15 cellular contexts compared by ENCODE assay signal in genomic region chr20:53412600-53413187, GRCh38.
DNase-seq lines count a peak whose midpoint lies in the region; ATAC-seq, FAIRE-seq and TF ChIP-seq lines count a peak whose summit lies in the region.
"Had no signal": no experiment of that assay in that cellular context is flagged by ENCODE, and none has a peak within 500 bp of the region (broad histone marks: within the 10 kb centered on the region; RNA-seq: fewer than 3 reads in every experiment).

No MANE protein-coding gene starts in this region.

- TF ChIP-seq RAD21 in A549 (conservative IDR thresholded peaks at IDR 0.05 in 1 of 2, IDR thresholded peaks at IDR 0.05 in 1 of 2): no peak

- H3K36me3 ChIP-seq in GM23338 (ENCODE audit: insufficient read depth): no peaks in the 10 kb centered on the region
- H3K36me3 ChIP-seq in naive thymus-derived CD4-positive, alpha-beta T cell (ENCODE audit: control insufficient read depth in 2 of 3, insufficient read depth in 3 of 3, low read length in 3 of 3): no peaks in the 10 kb centered on the region
- no peaks in the 10 kb centered on the region for H3K36me3 ChIP-seq in aorta (ENCODE audit: control insufficient read depth in 1 of 2, insufficient read depth in 2 of 2, low read length in 1 of 2)
- H3K36me3 ChIP-seq: ovary, spleen, suprapubic skin had no signal

- 57% methylated on average over 10 of the region's 12 CpGs for WGBS in A549 (ENCODE audit: missing lambda C conversion rate)
- WGBS in aorta, 2 donors: 55 to 65% methylated on average over 12 of the region's 12 CpGs

- DNase-seq in A549 (ENCODE audit: low read depth in 1 of 2, low spot score in 1 of 2): no peak
- no peak for DNase-seq in GM23338 (ENCODE audit: low spot score)
- DNase-seq in activated naive CD8-positive, alpha-beta T cell treated with anti-CD3 and anti-CD28 coated beads, Interleukin-2, amount 50 U/mL, for 24 hours: no peak
- DNase-seq in naive thymus-derived CD4-positive, alpha-beta T cell: no peak
- DNase-seq in aorta: no peak
- DNase-seq in T-helper 9 cell: no peak
- no peak for DNase-seq in stimulated activated CD4-positive, alpha-beta T cell treated with anti-CD3 and anti-CD28 coated beads, Interleukin-2, amount 100 ng/mL, for 48 hours
- DNase-seq: DMS153, NCI-H1048, NCI-H226 had no signal

- H3K9me3 Mint-ChIP-seq in GM23338: no peaks in the 10 kb centered on the region
- no peaks in the 10 kb centered on the region for H3K9me3 Mint-ChIP-seq in activated naive CD8-positive, alpha-beta T cell treated with anti-CD3 and anti-CD28 coated beads, Interleukin-2, amount 50 U/mL, for 24 hours
- no peaks in the 10 kb centered on the region for H3K9me3 Mint-ChIP-seq in naive thymus-derived CD4-positive, alpha-beta T cell
- H3K9me3 Mint-ChIP-seq: immature natural killer cell had no signal

- no peaks in the 10 kb centered on the region for H3K36me3 Mint-ChIP-seq in GM23338 (ENCODE audit: low read depth)
- H3K36me3 Mint-ChIP-seq in activated naive CD8-positive, alpha-beta T cell treated with anti-CD3 and anti-CD28 coated beads, Interleukin-2, amount 50 U/mL, for 24 hours (ENCODE audit: low read depth): peaks cover 1% of the 10 kb centered on the region
- H3K36me3 Mint-ChIP-seq in naive thymus-derived CD4-positive, alpha-beta T cell: peaks cover 0 to 10% (median 3%) of the 10 kb centered on the region in 5 donors
- H3K36me3 Mint-ChIP-seq: immature natural killer cell had no signal

- intact Hi-C loops in naive thymus-derived CD4-positive, alpha-beta T cell (cut with micrococcal nuclease): loop anchor here (1.0 to 5.0 kb wide), 4 partner anchors 135 to 785 kb away; no protein-coding TSS in a partner anchor
- intact Hi-C loops in aorta (cut with DNase I): no loop called here

- ATAC-seq in A549 (peak; percentile 33 to 36; a peak in 3 of 6 replicates), GM23338 (peak; percentile 71), aorta (ENCODE audit: low FRiP score) (no peak), HG03354 (IDR thresholded peaks at IDR 0.05; ENCODE audit: poor library complexity, severe bottlenecking, unreplicated experiment) (no peak)
- ATAC-seq in activated naive CD8-positive, alpha-beta T cell treated with anti-CD3 and anti-CD28 coated beads, Interleukin-2, amount 50 U/mL, for 24 hours: no peak
- no peak for ATAC-seq in naive thymus-derived CD4-positive, alpha-beta T cell

- H3K9me2 ChIP-seq in GM23338 (ENCODE audit: insufficient read depth): no peaks in the 10 kb centered on the region

- H3K27me3 ChIP-seq in GM23338 (ENCODE audit: insufficient read depth): no peaks in the 10 kb centered on the region
- H3K27me3 ChIP-seq in naive thymus-derived CD4-positive, alpha-beta T cell (ENCODE audit: control insufficient read depth in 2 of 2, insufficient read depth in 2 of 2, low read length in 2 of 2): no peaks in the 10 kb centered on the region
- H3K27me3 ChIP-seq in aorta (ENCODE audit: control insufficient read depth in 1 of 2, insufficient read depth in 2 of 2, low read length in 1 of 2): no peaks in the 10 kb centered on the region
- H3K27me3 ChIP-seq: ovary, spleen, suprapubic skin had no signal

- POLR2A ChIA-PET in A549 (lab: Yijun Ruan, JAX): no interaction called here
- POLR2A ChIA-PET in naive thymus-derived CD4-positive, alpha-beta T cell (lab: Charles Lee): no interaction called here

- no peaks in the 10 kb centered on the region for H3K9me3 ChIP-seq in A549
- no peaks in the 10 kb centered on the region for H3K9me3 ChIP-seq in naive thymus-derived CD4-positive, alpha-beta T cell (ENCODE audit: control insufficient read depth in 2 of 3, low read length in 3 of 3)
- no peaks in the 10 kb centered on the region for H3K9me3 ChIP-seq in aorta (ENCODE audit: control insufficient read depth, low read length)
- H3K9me3 ChIP-seq: ovary, spleen, suprapubic skin had no signal

- H2AFZ ChIP-seq in GM23338: peak overlapping the region; percentile 99

- TF ChIP-seq CTCF in A549 (IDR thresholded peaks at IDR 0.05) (no peak), GM23338 (conservative IDR thresholded peaks at IDR 0.05; ENCODE audit: low read depth in 2 of 2) (no peak)

- no peak for TF ChIP-seq EP300 in A549 (IDR thresholded peaks at IDR 0.05)

- H3K27ac Mint-ChIP-seq in GM23338: no peak overlapping the region
- H3K27ac Mint-ChIP-seq in activated naive CD8-positive, alpha-beta T cell treated with anti-CD3 and anti-CD28 coated beads, Interleukin-2, amount 50 U/mL, for 24 hours: no peak overlapping the region
- peak overlapping the region in 4 of 9 donors; percentile 41 to 78 (median 51) for H3K27ac Mint-ChIP-seq in naive thymus-derived CD4-positive, alpha-beta T cell
- H3K27ac Mint-ChIP-seq: immature natural killer cell had no signal

- no peaks in the 10 kb centered on the region for H4K20me1 ChIP-seq in GM23338 (replicated peaks; ENCODE audit: insufficient read depth)

- H3K4me3 ChIP-seq in A549 (no peak overlapping the region), GM23338 (peak overlapping the region; percentile 41; the same call in 1 of the 2 replicates), aorta (ENCODE audit: low read length in 2 of 2) (no peak overlapping the region)
- H3K4me3 ChIP-seq in naive thymus-derived CD4-positive, alpha-beta T cell (ENCODE audit: low read length): no peak overlapping the region
- H3K4me3 ChIP-seq: ovary, suprapubic skin had no signal

- H3K79me2 ChIP-seq in GM23338 (replicated peaks; ENCODE audit: insufficient read depth): no peaks in the 10 kb centered on the region

- H3K27ac ChIP-seq in A549: no peak overlapping the region
- no peak overlapping the region for H3K27ac ChIP-seq in GM23338 (ENCODE audit: low read depth)
- no peak overlapping the region for H3K27ac ChIP-seq in naive thymus-derived CD4-positive, alpha-beta T cell (ENCODE audit: low read depth, low read length)
- no peak overlapping the region for H3K27ac ChIP-seq in aorta (ENCODE audit: low read depth in 1 of 2, low read length in 2 of 2)
- H3K27ac ChIP-seq: ovary, spleen, suprapubic skin had no signal

- CTCF ChIA-PET in A549 (lab: Yijun Ruan, JAX): interaction anchor here (0.5 to 2.8 kb wide), 10 partner anchors 10 to 658 kb away, joined by 3 to 20 read pairs (median 3); partner anchors contain the start of gene BCAS1
- CTCF ChIA-PET in naive thymus-derived CD4-positive, alpha-beta T cell (lab: Charles Lee): interaction anchor here (0.7 to 1.0 kb wide), 3 partner anchors 20 to 135 kb away, joined by 3 to 6 read pairs (median 3); no protein-coding TSS in a partner anchor

- no peak for TF ChIP-seq POLR2A in A549 (IDR thresholded peaks at IDR 0.05; ENCODE audit: low read length)

- H3K4me2 ChIP-seq in A549 (peak overlapping the region; percentile 7; the same call in 1 of the 3 replicates), GM23338 (peak overlapping the region; percentile 74)

- no peak for FAIRE-seq in A549 (lab: Jason Lieb, UNC)

- peak overlapping the region; percentile 51; the same call in 2 of the 3 replicates for H3K4me3 Mint-ChIP-seq in GM23338
- H3K4me3 Mint-ChIP-seq in activated naive CD8-positive, alpha-beta T cell treated with anti-CD3 and anti-CD28 coated beads, Interleukin-2, amount 50 U/mL, for 24 hours: peak overlapping the region; percentile 35
- peak overlapping the region in 6 of 10 donors; percentile 11 to 69 (median 42) for H3K4me3 Mint-ChIP-seq in naive thymus-derived CD4-positive, alpha-beta T cell

- peaks cover 2% of the 10 kb centered on the region for H3K27me3 Mint-ChIP-seq in GM23338 (ENCODE audit: insufficient read depth, low read depth, poor library complexity)
- H3K27me3 Mint-ChIP-seq in activated naive CD8-positive, alpha-beta T cell treated with anti-CD3 and anti-CD28 coated beads, Interleukin-2, amount 50 U/mL, for 24 hours: no peaks in the 10 kb centered on the region
- H3K27me3 Mint-ChIP-seq in naive thymus-derived CD4-positive, alpha-beta T cell: peaks cover 0 to 4% (median 0%) of the 10 kb centered on the region in 5 donors

- no peaks in the 10 kb centered on the region for H3K4me1 ChIP-seq in A549
- peaks cover 6% of the 10 kb centered on the region for H3K4me1 ChIP-seq in GM23338 (ENCODE audit: insufficient read depth)
- no peaks in the 10 kb centered on the region for H3K4me1 ChIP-seq in naive thymus-derived CD4-positive, alpha-beta T cell (ENCODE audit: control insufficient read depth in 2 of 2, insufficient read depth in 2 of 2, low read length in 2 of 2)
- no peaks in the 10 kb centered on the region for H3K4me1 ChIP-seq in aorta (ENCODE audit: control insufficient read depth in 1 of 2, insufficient read depth in 2 of 2, low read length in 2 of 2)
- H3K4me1 ChIP-seq: suprapubic skin had no signal

- H3F3A ChIP-seq in GM23338 (replicated peaks; ENCODE audit: low read depth): no peaks in the 10 kb centered on the region

- H3K4me1 Mint-ChIP-seq in GM23338: peaks cover 14% of the 10 kb centered on the region
- H3K4me1 Mint-ChIP-seq in activated naive CD8-positive, alpha-beta T cell treated with anti-CD3 and anti-CD28 coated beads, Interleukin-2, amount 50 U/mL, for 24 hours: peaks cover 5% of the 10 kb centered on the region
- peaks cover 7 to 17% (median 8%) of the 10 kb centered on the region in 7 donors for H3K4me1 Mint-ChIP-seq in naive thymus-derived CD4-positive, alpha-beta T cell

TF ChIP-seq in A549, 52 proteins besides CTCF, POLR2A, EP300 and RAD21 (continues in another document):
- no peak for TF ChIP-seq FOXS1 (CRISPR knock-in tag; IDR thresholded peaks at IDR 0.05)
- TF ChIP-seq HOXB13 (CRISPR knock-in tag; IDR thresholded peaks at IDR 0.05; ENCODE audit: low read depth): no peak
- TF ChIP-seq NPAS2 (CRISPR knock-in tag; IDR thresholded peaks at IDR 0.05; ENCODE audit: borderline replicate concordance): no peak
- no peak for TF ChIP-seq FOSL2 (IDR thresholded peaks at IDR 0.05)
- no peak for TF ChIP-seq FOSL2 (CRISPR knock-in tag; IDR thresholded peaks at IDR 0.05)
- TF ChIP-seq EHMT2 (IDR thresholded peaks at IDR 0.05; ENCODE audit: low read depth): no peak

Comparison
In these comparisons a context has a peak if more than half of its experiments do, and no peak if none do; other contexts are left out.
1. ATAC-seq: peak in A549 (2 of 2) and GM23338 (single experiment); none in activated naive CD8-positive, alpha-beta T cell treated with anti-CD3 and anti-CD28 coated beads, Interleukin-2, amount 50 U/mL, for 24 hours (single experiment), naive thymus-derived CD4-positive, alpha-beta T cell (single experiment), aorta (single experiment) and HG03354 (single experiment).
2. intact Hi-C loops: an anchor here in naive thymus-derived CD4-positive, alpha-beta T cell (1.0 to 5.0 kb wide); none called in aorta.
3. Peak in every context shown above with its lines, with median percentiles within 50 percentile points of each other: H3K4me3 Mint-ChIP-seq.